In genomic region chr11:36044636-36045035, GRCh38 we compare ENCODE assay signal across 21 cellular contexts.
"Had no signal": no experiment of that assay in that cellular context is flagged by ENCODE, and none has a peak within 500 bp of the region (broad histone marks: within the 10 kb centered on the region; RNA-seq: fewer than 3 reads in every experiment).

No MANE protein-coding gene starts in this region.

- DNase-seq: activated CD4-positive, alpha-beta T cell treated with anti-CD3 and anti-CD28 coated beads, Interleukin-2, amount 10 ng/mL, durations not matched to agents 24 days and 14 days; activated CD8-positive, alpha-beta T cell treated with anti-CD3 and anti-CD28 coated beads for 36 hours; activated naive CD4-positive, alpha-beta T cell treated with Interleukin-2 at 50 U/mL for 16 hours; activated naive CD8-positive, alpha-beta T cell treated with anti-CD3 and anti-CD28 coated beads, Interleukin-2, amount 50 U/mL, for 24 hours; activated T-cell treated with anti-CD3 and anti-CD28 coated beads, Interleukin-2, amount 50 U/mL, for 1 hour; anterior cingulate cortex; brain microvascular endothelial cell; central memory CD4-positive, alpha-beta T cell; dorsolateral prefrontal cortex; foreskin keratinocyte; midbrain; right lobe of liver; small intestine; stimulated activated CD4-positive, alpha-beta T cell treated with anti-CD3 and anti-CD28 coated beads, Interleukin-4, amount 100 ng/mL, for 24 hours; T1000 had no signal

- H3K4me3 ChIP-seq: dorsolateral prefrontal cortex, lung, right lobe of liver had no signal

- H3K4me1 Mint-ChIP-seq: activated CD4-positive, alpha-beta T cell treated with anti-CD3 and anti-CD28 coated beads, Interleukin-2, amount 10 ng/mL, durations not matched to agents 24 days and 14 days; activated naive CD8-positive, alpha-beta T cell treated with anti-CD3 and anti-CD28 coated beads, Interleukin-2, amount 50 U/mL, for 24 hours; stimulated activated memory B cell treated with anti-CD40 and anti-IgM and Interleukin-4, amounts not matched to agents 10 μg/mL and 1 μg/mL and 100 μg/mL, for 72 hours had no signal

- H3K27ac Mint-ChIP-seq: activated CD4-positive, alpha-beta T cell treated with anti-CD3 and anti-CD28 coated beads, Interleukin-2, amount 10 ng/mL, durations not matched to agents 24 days and 14 days; activated CD8-positive, alpha-beta T cell treated with anti-CD3 and anti-CD28 coated beads for 36 hours; activated naive CD8-positive, alpha-beta T cell treated with anti-CD3 and anti-CD28 coated beads, Interleukin-2, amount 50 U/mL, for 24 hours; activated T-helper 2 cell treated with anti-CD3 and anti-CD28 coated beads, Interferon-gamma antibody, Interleukin-2, Interleukin-4, amounts not matched to agents 10 μg/mL and 5 μg/mL and 100 μg/mL, durations not matched to agents 14 hours and 24 hours and 36 hours; stimulated activated memory B cell treated with anti-CD40 and anti-IgM and Interleukin-4, amounts not matched to agents 10 μg/mL and 1 μg/mL and 100 μg/mL, for 72 hours had no signal

- H3K79me2 ChIP-seq: parathyroid adenoma had no signal

- H3K4me3 Mint-ChIP-seq: activated CD4-positive, alpha-beta T cell treated with anti-CD3 and anti-CD28 coated beads, Interleukin-2, amount 10 ng/mL, durations not matched to agents 24 days and 14 days; activated CD8-positive, alpha-beta T cell treated with anti-CD3 and anti-CD28 coated beads for 36 hours; activated naive CD8-positive, alpha-beta T cell treated with anti-CD3 and anti-CD28 coated beads, Interleukin-2, amount 50 U/mL, for 24 hours; stimulated activated memory B cell treated with anti-CD40 and anti-IgM and Interleukin-4, amounts not matched to agents 10 μg/mL and 1 μg/mL and 100 μg/mL, for 72 hours had no signal

- H3K9me3 ChIP-seq: right lobe of liver had no signal

- H3K36me3 ChIP-seq: brain microvascular endothelial cell, right lobe of liver had no signal

- H3K4me1 ChIP-seq: foreskin keratinocyte, parathyroid adenoma, right lobe of liver had no signal

- H3K9ac ChIP-seq: parathyroid adenoma had no signal

- H3K27me3 Mint-ChIP-seq: activated naive CD8-positive, alpha-beta T cell treated with anti-CD3 and anti-CD28 coated beads, Interleukin-2, amount 50 U/mL, for 24 hours had no signal

- H3K36me3 Mint-ChIP-seq: stimulated activated memory B cell treated with anti-CD40 and anti-IgM and Interleukin-4, amounts not matched to agents 10 μg/mL and 1 μg/mL and 100 μg/mL, for 72 hours had no signal

- H3K9me3 Mint-ChIP-seq: activated CD4-positive, alpha-beta T cell treated with anti-CD3 and anti-CD28 coated beads, Interleukin-2, amount 10 ng/mL, durations not matched to agents 24 days and 14 days; activated T-helper 2 cell treated with anti-CD3 and anti-CD28 coated beads, Interferon-gamma antibody, Interleukin-2, Interleukin-4, amounts not matched to agents 10 μg/mL and 5 μg/mL and 100 μg/mL, durations not matched to agents 14 hours and 24 hours and 36 hours had no signal

- H3K27me3 ChIP-seq: brain microvascular endothelial cell, dorsolateral prefrontal cortex, foreskin keratinocyte, right lobe of liver had no signal

- ATAC-seq: activated CD8-positive, alpha-beta T cell treated with anti-CD3 and anti-CD28 coated beads for 36 hours; activated naive CD8-positive, alpha-beta T cell treated with anti-CD3 and anti-CD28 coated beads, Interleukin-2, amount 50 U/mL, for 24 hours; foreskin keratinocyte; left lobe of liver; right lobe of liver; stimulated activated memory B cell treated with anti-CD40 and anti-IgM and Interleukin-4, amounts not matched to agents 10 μg/mL and 1 μg/mL and 100 μg/mL, for 72 hours had no signal

- H3K27ac ChIP-seq: brain microvascular endothelial cell, epithelial cell of prostate, foreskin keratinocyte, parathyroid adenoma, right lobe of liver had no signal

- H2AFZ ChIP-seq: parathyroid adenoma had no signal
